Comparison of ENCODE assay signal across 8 cellular contexts in the genomic region with DNA sequence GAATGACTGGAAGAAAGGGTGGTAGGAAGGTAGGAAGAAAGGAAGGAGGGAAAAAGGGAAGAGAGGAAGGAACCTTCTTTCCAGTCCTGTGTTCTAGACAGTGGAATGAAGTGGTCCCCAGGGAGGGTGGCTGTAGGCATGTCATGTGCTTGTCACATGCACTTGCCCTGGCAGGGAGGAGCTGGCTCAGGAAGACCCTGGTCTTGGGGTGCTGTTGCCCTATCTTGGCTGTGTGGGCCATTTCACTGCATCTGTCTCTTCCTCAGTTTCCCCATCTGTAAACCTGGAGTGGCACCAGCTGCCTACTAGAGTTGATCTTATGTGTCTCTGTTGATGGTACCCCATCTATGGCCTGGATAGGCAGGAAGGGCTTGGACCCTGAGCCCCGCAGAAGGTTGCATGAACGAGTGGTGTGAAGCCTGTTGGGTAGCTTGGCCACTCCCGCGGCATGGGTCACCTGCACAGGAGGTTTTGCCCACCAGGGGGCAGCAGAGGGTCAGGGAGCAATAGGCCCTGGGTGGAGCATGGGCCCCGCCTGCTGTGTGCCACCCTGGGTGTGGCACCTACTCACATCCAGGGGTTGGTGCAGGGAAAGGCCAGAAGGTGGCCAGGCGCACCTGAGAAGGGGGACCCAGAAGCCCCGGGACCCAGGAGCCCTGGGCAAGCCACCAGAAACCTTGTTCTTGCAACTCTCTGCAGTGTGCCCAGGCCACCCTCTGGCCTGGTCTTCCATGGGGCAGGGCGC. TPM values are rescaled to one million over a fixed set of nuclear protein-coding genes. Genes with fewer than 3 reads are reported as not detected.
DNase-seq lines count a peak whose midpoint lies in the region; ATAC-seq and TF ChIP-seq lines count a peak whose summit lies in the region.

No MANE protein-coding gene starts in this region.

- no peak overlapping the region for H3K4me3 ChIP-seq in ovary

- no peaks in the 10 kb centered on the region for H3K9me3 ChIP-seq in ovary

- TF ChIP-seq CTCF in GM12872 (IDR thresholded peaks at IDR 0.05; ENCODE audit: insufficient read depth, low read depth, low read length) (peak; percentile 84), ovary (IDR thresholded peaks at IDR 0.05) (peak; percentile 18 to 49 (median 47))

- no peak overlapping the region for H3K27ac ChIP-seq in ovary

- TF ChIP-seq POLR2A in ovary (IDR thresholded peaks at IDR 0.05), result no peak

- H3K36me3 ChIP-seq in ovary, result no peaks in the 10 kb centered on the region

- DNase-seq in NCI-H748 treated with DMSO at 0.1 percent for 48 hours (lab: John Stamatoyannopoulos, UW), result peak; percentile 79
- peak; percentile 44 to 92 (median 87) for DNase-seq in activated CD8-positive, alpha-beta memory T cell treated with anti-CD3 and anti-CD28 coated beads for 48 hours (ENCODE audit: low read depth in 2 of 3, low spot score in 2 of 3)
- peak in 4 of 5 donors; percentile 59 to 68 (median 62) for DNase-seq in ovary
- DNase-seq in ureter (ENCODE audit: low spot score), result peak; percentile 70
- DNase-seq in midbrain (lab: John Stamatoyannopoulos, UW), result no peak

- 74 to 92% (median 75%) methylated on average over 8 of the region's 8 CpGs for WGBS in ovary, 3 donors

- H3K27me3 ChIP-seq in ovary, result no peaks in the 10 kb centered on the region

- no peak for TF ChIP-seq EP300 in ovary (IDR thresholded peaks at IDR 0.05)

- intact Hi-C loops in ovary (cut with DNase I), result no loop called here

- ATAC-seq in HG02798 (IDR thresholded peaks at IDR 0.05; ENCODE audit: poor library complexity, unreplicated experiment) (peak; percentile 74), esophagus mucosa (peak; percentile 97)

- no peaks in the 10 kb centered on the region for H3K4me1 ChIP-seq in ovary (ENCODE audit: insufficient read depth)

RNA-seq across cellular contexts. Expression of a gene that starts 25.1 kb away (rescaled TPM):
- total RNA-seq in esophagus mucosa, result 7.4 TPM
- 1,000 to 10,000 TPM in 3 of 7 donors, 100 to 1,000 TPM in 4; 186 to 1,950 (median 421) TPM for total RNA-seq in ovary
- polyA plus RNA-seq in ovary, result 100 to 1,000 TPM; 196 to 293 TPM
- total RNA-seq in ureter, result 77.9 TPM

RNA-seq across cellular contexts. Expression of a gene that starts 52.5 kb away (rescaled TPM):
- not detected for total RNA-seq in esophagus mucosa
- total RNA-seq in ovary, result 1 to 10 TPM in 1 of 7 donors, under 1 TPM in 4, not detected in 2; 0.13 to 1.3 (median 0.53) TPM
- under 1 TPM; 0.06 to 0.08 TPM for polyA plus RNA-seq in ovary
- not detected for total RNA-seq in ureter
